In the genomic region with DNA sequence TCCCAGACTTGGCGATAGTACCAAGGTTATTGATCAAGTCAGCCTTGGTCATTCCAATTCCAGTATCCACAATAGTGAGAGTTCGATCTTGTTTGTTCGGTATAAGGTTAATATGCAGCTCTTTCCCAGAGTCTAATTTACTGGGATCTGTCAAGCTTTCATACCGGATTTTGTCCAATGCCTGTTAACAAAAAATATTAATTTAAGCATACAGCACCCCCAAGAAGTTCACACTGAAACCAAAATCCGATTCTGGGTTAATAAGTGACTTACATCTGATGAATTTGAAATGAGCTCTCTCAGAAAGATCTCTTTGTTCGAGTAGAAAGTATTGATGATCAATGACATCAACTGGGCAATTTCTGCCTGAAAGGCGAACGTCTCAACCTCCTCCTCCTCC, we compare ENCODE assay signal across 8 cellular contexts. TPM values are rescaled to one million over a fixed set of nuclear protein-coding genes. Genes with fewer than 3 reads are reported as not detected.
DNase-seq lines count a peak whose midpoint lies in the region; ATAC-seq and TF ChIP-seq lines count a peak whose summit lies in the region.
"Not testable (repeated sequence)": the region's sequence is repeated elsewhere in the genome, so short reads cannot be mapped to it uniquely, and the experiment has no call there.

No MANE protein-coding gene starts in this region.

- intact Hi-C loops in natural killer cell (cut with micrococcal nuclease) = loop anchor here (10.0 kb wide), 1 partner anchor 261 kb away; no protein-coding TSS in a partner anchor

- peak overlapping the region; percentile 97 for H3K4me2 ChIP-seq in SU-DHL-6 (ENCODE audit: low read depth, low read length, poor library complexity, severe bottlenecking)

- H3K27ac ChIP-seq in SU-DHL-6 (ENCODE audit: low read depth, low read length) (peak overlapping the region; percentile 84), iPS-18a (ENCODE audit: low read length) (peak overlapping the region; percentile 73)

- DNase-seq in AG10803 (ENCODE audit: low read depth); HFF-Myc (ENCODE audit: extremely low read depth, low read depth); adipocyte (ENCODE audit: low read depth); natural killer cell; stimulated activated effector memory CD8-positive, alpha-beta T cell treated with anti-CD3 and anti-CD28 coated beads, Interleukin-12 subunit alpha, Interleukin-12 subunit beta, amount 100 ng/mL, for 72 hours (ENCODE audit: low spot score in 2 of 2): not testable (repeated sequence)

- H3K36me3 Mint-ChIP-seq in natural killer cell = peaks cover 27% of the 10 kb centered on the region
- H3K36me3 Mint-ChIP-seq in stimulated activated effector memory CD8-positive, alpha-beta T cell treated with anti-CD3 and anti-CD28 coated beads, Interleukin-12 subunit alpha, Interleukin-12 subunit beta, amount 100 ng/mL, for 72 hours = peaks cover 87% of the 10 kb centered on the region

- ATAC-seq in natural killer cell; stimulated activated effector memory CD8-positive, alpha-beta T cell treated with anti-CD3 and anti-CD28 coated beads, Interleukin-12 subunit alpha, Interleukin-12 subunit beta, amount 100 ng/mL, for 72 hours: not testable (repeated sequence)

- peaks cover 47% of the 10 kb centered on the region for H3K36me3 ChIP-seq in SU-DHL-6 (ENCODE audit: low read length)
- H3K36me3 ChIP-seq in adipocyte (ENCODE audit: control insufficient read depth, insufficient read depth, low read length, severe bottlenecking) = peaks cover 49% of the 10 kb centered on the region
- peaks cover 24% of the 10 kb centered on the region for H3K36me3 ChIP-seq in endocrine pancreas (ENCODE audit: control insufficient read depth, insufficient read depth, low read length)
- peaks cover 49% of the 10 kb centered on the region for H3K36me3 ChIP-seq in iPS-18a (ENCODE audit: control insufficient read depth, low read depth, low read length)

- H3K4me1 Mint-ChIP-seq in natural killer cell = peaks cover 65% of the 10 kb centered on the region in 2 donors
- H3K4me1 Mint-ChIP-seq in stimulated activated effector memory CD8-positive, alpha-beta T cell treated with anti-CD3 and anti-CD28 coated beads, Interleukin-12 subunit alpha, Interleukin-12 subunit beta, amount 100 ng/mL, for 72 hours = peaks cover 68% of the 10 kb centered on the region

- H3K79me2 ChIP-seq in SU-DHL-6 (ENCODE audit: insufficient read depth, low read length) = peaks cover 41% of the 10 kb centered on the region

- not testable (repeated sequence) for TF ChIP-seq CTCF in AG10803 (conservative IDR thresholded peaks at IDR 0.05; ENCODE audit: low read length); HFF-Myc (IDR thresholded peaks at IDR 0.05; ENCODE audit: low read depth, low read length, missing control alignments); SU-DHL-6 (IDR thresholded peaks at IDR 0.05; ENCODE audit: insufficient read depth, low read length, poor library complexity, severe bottlenecking); natural killer cell (IDR thresholded peaks at IDR 0.05)

- H3K4me1 ChIP-seq in adipocyte (ENCODE audit: control insufficient read depth, insufficient read depth, low read length) (peaks cover 33% of the 10 kb centered on the region), endocrine pancreas (ENCODE audit: control insufficient read depth, insufficient read depth, low read length) (peaks cover 17% of the 10 kb centered on the region), iPS-18a (ENCODE audit: control insufficient read depth, low read depth, low read length) (peaks cover 15% of the 10 kb centered on the region)

- peak overlapping the region; percentile 90 for H3K9ac ChIP-seq in SU-DHL-6 (ENCODE audit: low read length)
- H3K9ac ChIP-seq in adipocyte (ENCODE audit: low read length) = peak overlapping the region; percentile 91
- H3K9ac ChIP-seq in endocrine pancreas (ENCODE audit: control insufficient read depth, insufficient read depth, low read length) = peak overlapping the region; percentile 94
- H3K9ac ChIP-seq in iPS-18a (ENCODE audit: low read length) = peak overlapping the region; percentile 97

- not testable (repeated sequence) for H2AFZ ChIP-seq in SU-DHL-6 (ENCODE audit: low read depth, low read length, severe bottlenecking)

- peaks cover 28% of the 10 kb centered on the region; the same call in 1 of the 2 replicates for H4K20me1 ChIP-seq in SU-DHL-6 (ENCODE audit: low read depth, low read length)

- H3K9me2 ChIP-seq in SU-DHL-6 (replicated peaks; ENCODE audit: insufficient read depth, low read length) = not testable (repeated sequence)

- H3K9me3 ChIP-seq in SU-DHL-6 (ENCODE audit: insufficient read depth, low read length); adipocyte (ENCODE audit: control insufficient read depth, low read length); endocrine pancreas (ENCODE audit: control insufficient read depth, low read length); iPS-18a (ENCODE audit: control insufficient read depth, low read depth, low read length): not testable (repeated sequence)

- not testable (repeated sequence) for H3K27me3 Mint-ChIP-seq in natural killer cell (ENCODE audit: low read depth in 2 of 2)

- H3K4me3 Mint-ChIP-seq in natural killer cell = peak overlapping the region; percentile 95
- peak overlapping the region; percentile 69 for H3K4me3 Mint-ChIP-seq in stimulated activated effector memory CD8-positive, alpha-beta T cell treated with anti-CD3 and anti-CD28 coated beads, Interleukin-12 subunit alpha, Interleukin-12 subunit beta, amount 100 ng/mL, for 72 hours

- H3K4me3 ChIP-seq in AG10803 (ENCODE audit: low read length) (peak overlapping the region; percentile 74), HFF-Myc (replicated peaks; ENCODE audit: low read depth, low read length) (peak overlapping the region; percentile 80), SU-DHL-6 (ENCODE audit: insufficient read depth, low read length, poor library complexity, severe bottlenecking) (peak overlapping the region; percentile 99), adipocyte (ENCODE audit: low read length) (peak overlapping the region; percentile 95), endocrine pancreas (ENCODE audit: control insufficient read depth, insufficient read depth, low read length) (peak overlapping the region; percentile 96), iPS-18a (ENCODE audit: low read length) (peak overlapping the region; percentile 93)

- not testable (repeated sequence) for H3K27me3 ChIP-seq in SU-DHL-6 (ENCODE audit: low read length); adipocyte (replicated peaks; ENCODE audit: control insufficient read depth, insufficient read depth, low read length); endocrine pancreas (ENCODE audit: control insufficient read depth, insufficient read depth, low read length); iPS-18a (ENCODE audit: control insufficient read depth, insufficient read depth, low read length)

- H3F3A ChIP-seq in SU-DHL-6 (ENCODE audit: insufficient read depth) = peaks cover 39% of the 10 kb centered on the region

- peak overlapping the region; percentile 37 to 95 for H3K27ac Mint-ChIP-seq in natural killer cell
- peak overlapping the region; percentile 58 for H3K27ac Mint-ChIP-seq in stimulated activated effector memory CD8-positive, alpha-beta T cell treated with anti-CD3 and anti-CD28 coated beads, Interleukin-12 subunit alpha, Interleukin-12 subunit beta, amount 100 ng/mL, for 72 hours

- H3K9me3 Mint-ChIP-seq in natural killer cell; stimulated activated effector memory CD8-positive, alpha-beta T cell treated with anti-CD3 and anti-CD28 coated beads, Interleukin-12 subunit alpha, Interleukin-12 subunit beta, amount 100 ng/mL, for 72 hours: not testable (repeated sequence)

RNA-seq across cellular contexts. Expression of gene HSP90AA1, which starts 0.9 kb away (rescaled TPM):
- total RNA-seq in natural killer cell = 100 to 1,000 TPM; 470 to 665 (median 663) TPM

RNA-seq across cellular contexts. Expression of gene WDR20, which starts 53.8 kb away (rescaled TPM):
- 10 to 100 TPM; 55.5 to 66.7 (median 62.2) TPM for total RNA-seq in natural killer cell
